In the genomic region with DNA sequence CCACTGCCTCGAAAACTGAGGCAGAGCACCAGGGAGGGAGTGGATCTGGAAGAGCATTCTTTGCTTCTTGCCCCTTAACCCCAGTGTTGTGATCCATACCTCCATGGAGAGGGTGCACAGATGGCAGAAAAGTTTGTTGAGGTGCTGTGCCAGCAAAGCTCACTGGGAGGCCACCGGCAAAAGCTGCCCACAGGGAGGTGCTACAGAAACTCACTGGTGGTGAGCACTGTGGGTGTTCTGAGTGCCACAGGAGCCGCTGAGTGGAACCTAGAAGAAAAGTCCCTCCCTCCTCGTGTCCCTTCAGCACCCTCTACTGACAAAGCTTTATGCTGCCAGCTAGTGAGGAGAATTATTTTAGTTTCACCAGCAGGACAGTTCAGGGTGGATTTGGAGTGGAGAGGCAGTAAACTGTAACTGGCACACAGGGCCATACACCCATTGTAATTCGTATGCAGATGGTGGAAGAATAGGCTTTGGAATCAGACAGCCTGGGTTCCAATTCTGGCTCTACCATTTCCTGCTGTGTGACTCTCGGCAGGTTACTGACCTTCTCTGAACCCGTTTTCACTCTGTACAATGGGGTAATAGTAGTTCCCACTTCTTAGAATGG, we compare ENCODE assay signal across 1 cellular context.
TF ChIP-seq lines count a peak whose summit lies in the region.

No MANE protein-coding gene starts in this region.

TF ChIP-seq in HepG2, 621 proteins besides CTCF, POLR2A, EP300 and RAD21 (continued from another document and continues in another):
- TF ChIP-seq, protein P1, sequence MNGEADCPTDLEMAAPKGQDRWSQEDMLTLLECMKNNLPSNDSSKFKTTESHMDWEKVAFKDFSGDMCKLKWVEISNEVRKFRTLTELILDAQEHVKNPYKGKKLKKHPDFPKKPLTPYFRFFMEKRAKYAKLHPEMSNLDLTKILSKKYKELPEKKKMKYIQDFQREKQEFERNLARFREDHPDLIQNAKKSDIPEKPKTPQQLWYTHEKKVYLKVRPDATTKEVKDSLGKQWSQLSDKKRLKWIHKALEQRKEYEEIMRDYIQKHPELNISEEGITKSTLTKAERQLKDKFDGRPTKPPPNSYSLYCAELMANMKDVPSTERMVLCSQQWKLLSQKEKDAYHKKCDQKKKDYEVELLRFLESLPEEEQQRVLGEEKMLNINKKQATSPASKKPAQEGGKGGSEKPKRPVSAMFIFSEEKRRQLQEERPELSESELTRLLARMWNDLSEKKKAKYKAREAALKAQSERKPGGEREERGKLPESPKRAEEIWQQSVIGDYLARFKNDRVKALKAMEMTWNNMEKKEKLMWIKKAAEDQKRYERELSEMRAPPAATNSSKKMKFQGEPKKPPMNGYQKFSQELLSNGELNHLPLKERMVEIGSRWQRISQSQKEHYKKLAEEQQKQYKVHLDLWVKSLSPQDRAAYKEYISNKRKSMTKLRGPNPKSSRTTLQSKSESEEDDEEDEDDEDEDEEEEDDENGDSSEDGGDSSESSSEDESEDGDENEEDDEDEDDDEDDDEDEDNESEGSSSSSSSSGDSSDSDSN (CRISPR knock-in tag; IDR thresholded peaks at IDR 0.05): no peak
- TF ChIP-seq RNF219 (CRISPR knock-in tag; IDR thresholded peaks at IDR 0.05) (no peak), PRDM15 (CRISPR knock-in tag; IDR thresholded peaks at IDR 0.05) (no peak), ZNF772 (CRISPR knock-in tag; IDR thresholded peaks at IDR 0.05) (no peak), ZNF619 (CRISPR knock-in tag; IDR thresholded peaks at IDR 0.05) (no peak), SP4 (CRISPR knock-in tag; IDR thresholded peaks at IDR 0.05) (no peak), MED13 (CRISPR knock-in tag; IDR thresholded peaks at IDR 0.05) (no peak), TSC22D2 (CRISPR knock-in tag; IDR thresholded peaks at IDR 0.05; ENCODE audit: borderline replicate concordance) (no peak), TFAP4 (IDR thresholded peaks at IDR 0.05; ENCODE audit: borderline replicate concordance, low read depth) (no peak), ZBTB3 (CRISPR knock-in tag; IDR thresholded peaks at IDR 0.05; ENCODE audit: borderline replicate concordance, low read depth) (no peak), SMC3 (IDR thresholded peaks at IDR 0.05; ENCODE audit: low read length) (peak; percentile 73), CBX1 (IDR thresholded peaks at IDR 0.05; ENCODE audit: low read depth) (no peak), CREB1 (IDR thresholded peaks at IDR 0.05) (no peak), CREB1 (CRISPR knock-in tag; IDR thresholded peaks at IDR 0.05) (no peak), POGZ (CRISPR knock-in tag; IDR thresholded peaks at IDR 0.05) (no peak), NR3C1 (CRISPR knock-in tag; IDR thresholded peaks at IDR 0.05) (no peak), HHEX (CRISPR knock-in tag; IDR thresholded peaks at IDR 0.05) (no peak), TCF12 (IDR thresholded peaks at IDR 0.05) (no peak), TCF12 (CRISPR knock-in tag; IDR thresholded peaks at IDR 0.05) (no peak), POLR2AphosphoS2 (IDR thresholded peaks at IDR 0.05; ENCODE audit: low read depth, low read length) (no peak), CBX2 (IDR thresholded peaks at IDR 0.05; ENCODE audit: low read depth, low read length) (no peak), CBX2 (CRISPR knock-in tag; IDR thresholded peaks at IDR 0.05; ENCODE audit: low read depth) (no peak), ZNF20 (CRISPR knock-in tag; IDR thresholded peaks at IDR 0.05) (no peak), ZNF281 (CRISPR knock-in tag; IDR thresholded peaks at IDR 0.05; ENCODE audit: borderline replicate concordance) (no peak), ZNF432 (CRISPR knock-in tag; IDR thresholded peaks at IDR 0.05; ENCODE audit: borderline replicate concordance) (no peak), ZFP36 (IDR thresholded peaks at IDR 0.05; ENCODE audit: borderline replicate concordance, low read depth, low read length, partially characterized antibody) (no peak), HNF1B (CRISPR knock-in tag; IDR thresholded peaks at IDR 0.05) (peak; percentile 67; the same call in 1 of the 2 replicates), NAIF1 (CRISPR knock-in tag; IDR thresholded peaks at IDR 0.05; ENCODE audit: borderline replicate concordance) (no peak), ZNF329 (CRISPR knock-in tag; IDR thresholded peaks at IDR 0.05; ENCODE audit: low read depth) (no peak), RARG (CRISPR knock-in tag; IDR thresholded peaks at IDR 0.05; ENCODE audit: low read depth) (no peak), HIVEP1 (CRISPR knock-in tag; IDR thresholded peaks at IDR 0.05) (no peak), ZNF205 (CRISPR knock-in tag; IDR thresholded peaks at IDR 0.05) (no peak), STAT5B (CRISPR knock-in tag; IDR thresholded peaks at IDR 0.05) (no peak), JUNB (CRISPR knock-in tag; IDR thresholded peaks at IDR 0.05; ENCODE audit: borderline replicate concordance) (no peak), MXD4 (CRISPR knock-in tag; IDR thresholded peaks at IDR 0.05) (no peak), ZNF563 (CRISPR knock-in tag; IDR thresholded peaks at IDR 0.05) (no peak), ZMYM3 (CRISPR knock-in tag; IDR thresholded peaks at IDR 0.05) (peak; percentile 78), CHD4 (IDR thresholded peaks at IDR 0.05; ENCODE audit: borderline replicate concordance, low read length) (no peak), HOXA7 (CRISPR knock-in tag; IDR thresholded peaks at IDR 0.05) (no peak), AGO1 (IDR thresholded peaks at IDR 0.05; ENCODE audit: low read depth, low read length, poor library complexity, severe bottlenecking) (no peak)
- TF ChIP-seq, protein P2, sequence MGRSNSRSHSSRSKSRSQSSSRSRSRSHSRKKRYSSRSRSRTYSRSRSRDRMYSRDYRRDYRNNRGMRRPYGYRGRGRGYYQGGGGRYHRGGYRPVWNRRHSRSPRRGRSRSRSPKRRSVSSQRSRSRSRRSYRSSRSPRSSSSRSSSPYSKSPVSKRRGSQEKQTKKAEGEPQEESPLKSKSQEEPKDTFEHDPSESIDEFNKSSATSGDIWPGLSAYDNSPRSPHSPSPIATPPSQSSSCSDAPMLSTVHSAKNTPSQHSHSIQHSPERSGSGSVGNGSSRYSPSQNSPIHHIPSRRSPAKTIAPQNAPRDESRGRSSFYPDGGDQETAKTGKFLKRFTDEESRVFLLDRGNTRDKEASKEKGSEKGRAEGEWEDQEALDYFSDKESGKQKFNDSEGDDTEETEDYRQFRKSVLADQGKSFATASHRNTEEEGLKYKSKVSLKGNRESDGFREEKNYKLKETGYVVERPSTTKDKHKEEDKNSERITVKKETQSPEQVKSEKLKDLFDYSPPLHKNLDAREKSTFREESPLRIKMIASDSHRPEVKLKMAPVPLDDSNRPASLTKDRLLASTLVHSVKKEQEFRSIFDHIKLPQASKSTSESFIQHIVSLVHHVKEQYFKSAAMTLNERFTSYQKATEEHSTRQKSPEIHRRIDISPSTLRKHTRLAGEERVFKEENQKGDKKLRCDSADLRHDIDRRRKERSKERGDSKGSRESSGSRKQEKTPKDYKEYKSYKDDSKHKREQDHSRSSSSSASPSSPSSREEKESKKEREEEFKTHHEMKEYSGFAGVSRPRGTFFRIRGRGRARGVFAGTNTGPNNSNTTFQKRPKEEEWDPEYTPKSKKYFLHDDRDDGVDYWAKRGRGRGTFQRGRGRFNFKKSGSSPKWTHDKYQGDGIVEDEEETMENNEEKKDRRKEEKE (IDR thresholded peaks at IDR 0.05): no peak
- TF ChIP-seq, protein P3, sequence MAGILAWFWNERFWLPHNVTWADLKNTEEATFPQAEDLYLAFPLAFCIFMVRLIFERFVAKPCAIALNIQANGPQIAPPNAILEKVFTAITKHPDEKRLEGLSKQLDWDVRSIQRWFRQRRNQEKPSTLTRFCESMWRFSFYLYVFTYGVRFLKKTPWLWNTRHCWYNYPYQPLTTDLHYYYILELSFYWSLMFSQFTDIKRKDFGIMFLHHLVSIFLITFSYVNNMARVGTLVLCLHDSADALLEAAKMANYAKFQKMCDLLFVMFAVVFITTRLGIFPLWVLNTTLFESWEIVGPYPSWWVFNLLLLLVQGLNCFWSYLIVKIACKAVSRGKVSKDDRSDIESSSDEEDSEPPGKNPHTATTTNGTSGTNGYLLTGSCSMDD (CRISPR knock-in tag; IDR thresholded peaks at IDR 0.05): no peak
- TF ChIP-seq, protein P4, sequence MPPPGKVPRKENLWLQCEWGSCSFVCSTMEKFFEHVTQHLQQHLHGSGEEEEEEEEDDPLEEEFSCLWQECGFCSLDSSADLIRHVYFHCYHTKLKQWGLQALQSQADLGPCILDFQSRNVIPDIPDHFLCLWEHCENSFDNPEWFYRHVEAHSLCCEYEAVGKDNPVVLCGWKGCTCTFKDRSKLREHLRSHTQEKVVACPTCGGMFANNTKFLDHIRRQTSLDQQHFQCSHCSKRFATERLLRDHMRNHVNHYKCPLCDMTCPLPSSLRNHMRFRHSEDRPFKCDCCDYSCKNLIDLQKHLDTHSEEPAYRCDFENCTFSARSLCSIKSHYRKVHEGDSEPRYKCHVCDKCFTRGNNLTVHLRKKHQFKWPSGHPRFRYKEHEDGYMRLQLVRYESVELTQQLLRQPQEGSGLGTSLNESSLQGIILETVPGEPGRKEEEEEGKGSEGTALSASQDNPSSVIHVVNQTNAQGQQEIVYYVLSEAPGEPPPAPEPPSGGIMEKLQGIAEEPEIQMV (CRISPR knock-in tag; IDR thresholded peaks at IDR 0.05; ENCODE audit: low read depth): no peak
